Comparison of ENCODE assay signal across 27 cellular contexts in the genomic region with DNA sequence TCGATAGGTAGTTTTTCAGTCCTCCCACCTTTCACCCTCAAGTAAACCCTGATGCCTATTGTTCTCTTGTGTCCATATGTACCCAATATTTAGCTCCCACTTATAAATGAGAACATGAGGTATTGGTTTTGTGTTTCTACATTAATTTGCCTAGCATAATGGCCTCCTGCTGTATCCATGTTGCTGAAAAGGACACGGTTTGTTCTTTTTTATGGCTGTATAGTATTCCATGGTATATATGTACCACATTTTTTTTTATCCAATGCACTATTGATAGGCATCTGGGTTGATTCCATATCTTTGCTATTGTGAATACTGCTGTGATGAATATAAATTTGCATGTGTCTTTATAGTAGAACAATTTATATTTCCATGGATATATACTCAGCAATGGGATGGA.
"Had no signal": no experiment of that assay in that cellular context is flagged by ENCODE, and none has a peak within 500 bp of the region (broad histone marks: within the 10 kb centered on the region; RNA-seq: fewer than 3 reads in every experiment).

No MANE protein-coding gene starts in this region.

- H3K9me3 ChIP-seq: colonic mucosa, gastrocnemius medialis had no signal

- H3K36me3 ChIP-seq: colonic mucosa, esophagus muscularis mucosa, esophagus squamous epithelium, gastrocnemius medialis, gastroesophageal sphincter, heart left ventricle, heart right ventricle had no signal

- ATAC-seq: effector memory CD8-positive, alpha-beta T cell; esophagus mucosa; foreskin keratinocyte; gastrocnemius medialis; gastroesophageal sphincter; heart left ventricle; heart right ventricle had no signal

- H3K4me3 ChIP-seq: colonic mucosa, coronary artery, dorsolateral prefrontal cortex, esophagus muscularis mucosa, esophagus squamous epithelium, gastrocnemius medialis, gastroesophageal sphincter, heart left ventricle, heart right ventricle had no signal

- FAIRE-seq: colon, endothelial cell of umbilical vein, frontal cortex had no signal

- H3K27me3 ChIP-seq: colonic mucosa, dorsolateral prefrontal cortex, esophagus muscularis mucosa, esophagus squamous epithelium, foreskin keratinocyte, gastrocnemius medialis, gastroesophageal sphincter, heart left ventricle, heart right ventricle had no signal

- DNase-seq: colonic mucosa; cortex of kidney; dermis blood vessel endothelial cell; dorsolateral prefrontal cortex; effector CD4-positive, alpha-beta T cell; effector CD8-positive, alpha-beta T cell; effector memory CD4-positive, alpha-beta T cell; effector memory CD8-positive, alpha-beta T cell; endodermal cell; erythroblast; esophagus squamous epithelium; foreskin fibroblast; foreskin melanocyte; gastrocnemius medialis; glutamatergic neuron; head of caudate nucleus; heart left ventricle; heart right ventricle had no signal

- H3K27ac ChIP-seq: colonic mucosa, coronary artery, dorsolateral prefrontal cortex, epithelial cell of prostate, esophagus muscularis mucosa, esophagus squamous epithelium, foreskin keratinocyte, gastrocnemius medialis, gastroesophageal sphincter, heart left ventricle, heart right ventricle had no signal

- H3K4me1 ChIP-seq: colonic mucosa, esophagus muscularis mucosa, esophagus squamous epithelium, foreskin keratinocyte, gastrocnemius medialis, gastroesophageal sphincter, heart left ventricle, heart right ventricle had no signal
